ENCODE assay signal across 21 cellular contexts in genomic region chr1:230970432-230970831, GRCh38. TPM values are rescaled to one million over a fixed set of nuclear protein-coding genes. Genes with fewer than 3 reads are reported as not detected.
A peak's percentile ranks its signal among the peaks of the same experiment; 100 is the strongest.
DNase-seq lines count a peak whose midpoint lies in the region; ATAC-seq and TF ChIP-seq lines count a peak whose summit lies in the region.
"Had no signal": no experiment of that assay in that cellular context is flagged by ENCODE, and none has a peak within 500 bp of the region (broad histone marks: within the 10 kb centered on the region; RNA-seq: fewer than 3 reads in every experiment).

No MANE protein-coding gene starts in this region.

- DNase-seq in activated CD4-positive, alpha-beta T cell treated with anti-CD3 and anti-CD28 coated beads for 36 hours = no peak
- DNase-seq in activated CD4-positive, alpha-beta T cell treated with anti-CD3 and anti-CD28 coated beads, Interleukin-2, amount 10 ng/mL, durations not matched to agents 24 days and 14 days = no peak
- DNase-seq in Caco-2 (no peak), fibroblast of gingiva (ENCODE audit: low read depth) (peak; percentile 19), UCSD-AML1 (lab: John Stamatoyannopoulos, UW; ENCODE audit: unreplicated experiment) (no peak), NCI-H2029 (lab: John Stamatoyannopoulos, UW) (no peak), NCI-H748 treated with DMSO at 0.1 percent for 48 hours (lab: John Stamatoyannopoulos, UW) (no peak)
- DNase-seq in natural killer cell treated with Interleukin-12 subunit alpha and Interleukin-12 subunit beta and Interleukin-15 and Interleukin-18, amount 100 ng/mL, for 72 hours (ENCODE audit: low spot score) = peak; percentile 64
- DNase-seq: ACHN, C1 segment of cervical spinal cord, DMS79 treated with DMSO at 0.1 percent for 48 hours, GM23248, H9, HFFc6, Kasumi-1, NCI-H1417, NCI-H1694 treated with DMSO at 0.1 percent for 48 hours, NCI-H446, NCI-H526 had no signal

- peaks cover 2% of the 10 kb centered on the region for H3K36me3 Mint-ChIP-seq in activated CD4-positive, alpha-beta T cell treated with anti-CD3 and anti-CD28 coated beads for 36 hours (ENCODE audit: low read depth)
- H3K36me3 Mint-ChIP-seq in activated CD4-positive, alpha-beta T cell treated with anti-CD3 and anti-CD28 coated beads, Interleukin-2, amount 10 ng/mL, durations not matched to agents 24 days and 14 days (ENCODE audit: low read depth) = peaks cover 10% of the 10 kb centered on the region
- H3K36me3 Mint-ChIP-seq in Caco-2 (ENCODE audit: insufficient read depth, unreplicated experiment) = peaks cover 7% of the 10 kb centered on the region
- no peaks in the 10 kb centered on the region for H3K36me3 Mint-ChIP-seq in natural killer cell treated with Interleukin-12 subunit alpha and Interleukin-12 subunit beta and Interleukin-15 and Interleukin-18, amount 100 ng/mL, for 72 hours

- POLR2A ChIA-PET in activated CD4-positive, alpha-beta T cell treated with anti-CD3 and anti-CD28 coated beads for 36 hours (lab: Charles Lee) = interaction anchor here (0.6 kb wide), 1 partner anchor 218 kb away, joined by 5 read pairs; no protein-coding TSS in a partner anchor
- POLR2A ChIA-PET in Caco-2 (lab: Charles Lee) = interaction anchor here (0.7 kb wide), 2 partner anchors 29 to 237 kb away, joined by 7 to 11 read pairs; no protein-coding TSS in a partner anchor

- peaks cover 50% of the 10 kb centered on the region for H3K4me1 Mint-ChIP-seq in activated CD4-positive, alpha-beta T cell treated with anti-CD3 and anti-CD28 coated beads for 36 hours
- H3K4me1 Mint-ChIP-seq in activated CD4-positive, alpha-beta T cell treated with anti-CD3 and anti-CD28 coated beads, Interleukin-2, amount 10 ng/mL, durations not matched to agents 24 days and 14 days = peaks cover 30% of the 10 kb centered on the region
- peaks cover 36% of the 10 kb centered on the region for H3K4me1 Mint-ChIP-seq in Caco-2 (ENCODE audit: low read depth, unreplicated experiment)
- H3K4me1 Mint-ChIP-seq in natural killer cell treated with Interleukin-12 subunit alpha and Interleukin-12 subunit beta and Interleukin-15 and Interleukin-18, amount 100 ng/mL, for 72 hours (ENCODE audit: low read depth in 2 of 2) = peaks cover 43 to 50% of the 10 kb centered on the region in 2 donors
- H3K4me1 Mint-ChIP-seq: H9 had no signal

- no peaks in the 10 kb centered on the region for H3K9me3 Mint-ChIP-seq in activated CD4-positive, alpha-beta T cell treated with anti-CD3 and anti-CD28 coated beads for 36 hours (ENCODE audit: low read depth)
- no peaks in the 10 kb centered on the region for H3K9me3 Mint-ChIP-seq in activated CD4-positive, alpha-beta T cell treated with anti-CD3 and anti-CD28 coated beads, Interleukin-2, amount 10 ng/mL, durations not matched to agents 24 days and 14 days
- no peaks in the 10 kb centered on the region for H3K9me3 Mint-ChIP-seq in Caco-2 (ENCODE audit: unreplicated experiment)
- H3K9me3 Mint-ChIP-seq in natural killer cell treated with Interleukin-12 subunit alpha and Interleukin-12 subunit beta and Interleukin-15 and Interleukin-18, amount 100 ng/mL, for 72 hours = no peaks in the 10 kb centered on the region
- H3K9me3 Mint-ChIP-seq: H9, HFFc6 had no signal

- no peaks in the 10 kb centered on the region for H3K27me3 ChIP-seq in Caco-2 (replicated peaks; ENCODE audit: control insufficient read depth, insufficient read depth, low read length)

- H3K27ac Mint-ChIP-seq in activated CD4-positive, alpha-beta T cell treated with anti-CD3 and anti-CD28 coated beads for 36 hours = peak overlapping the region; percentile 4
- no peak overlapping the region for H3K27ac Mint-ChIP-seq in activated CD4-positive, alpha-beta T cell treated with anti-CD3 and anti-CD28 coated beads, Interleukin-2, amount 10 ng/mL, durations not matched to agents 24 days and 14 days
- H3K27ac Mint-ChIP-seq in Caco-2 (ENCODE audit: unreplicated experiment) = peak overlapping the region; percentile 41
- peak overlapping the region; percentile 83 to 90 for H3K27ac Mint-ChIP-seq in natural killer cell treated with Interleukin-12 subunit alpha and Interleukin-12 subunit beta and Interleukin-15 and Interleukin-18, amount 100 ng/mL, for 72 hours
- H3K27ac Mint-ChIP-seq: H9, HFFc6 had no signal

- intact Hi-C loops in activated CD4-positive, alpha-beta T cell treated with anti-CD3 and anti-CD28 coated beads for 36 hours (cut with DNase I, micrococcal nuclease) = loop anchor here in 1 of 2 experiments (10.0 kb wide), 1 partner anchor 644 kb away; no protein-coding TSS in a partner anchor
- intact Hi-C loops in activated CD4-positive, alpha-beta T cell treated with anti-CD3 and anti-CD28 coated beads, Interleukin-2, amount 10 ng/mL, durations not matched to agents 24 days and 14 days (cut with micrococcal nuclease) = loop anchor here (10.0 kb wide), 1 partner anchor 364 kb away; the partner anchor contains the start of genes EXOC8 and SPRTN
- intact Hi-C loops in Caco-2 (cut with micrococcal nuclease; ENCODE audit: unreplicated experiment) = no loop called here

- H3K9me3 ChIP-seq in Caco-2 = 0 out of 2 replicates have a peak, but pooled peaks cover 3% of the 10 kb centered on the region

- ATAC-seq in activated CD4-positive, alpha-beta T cell treated with anti-CD3 and anti-CD28 coated beads for 36 hours = no peak
- ATAC-seq in natural killer cell treated with Interleukin-12 subunit alpha and Interleukin-12 subunit beta and Interleukin-15 and Interleukin-18, amount 100 ng/mL, for 72 hours = peak; percentile 62 to 65
- ATAC-seq: GM12878, Right ventricle myocardium inferior had no signal

- no peak overlapping the region for H3K4me3 Mint-ChIP-seq in activated CD4-positive, alpha-beta T cell treated with anti-CD3 and anti-CD28 coated beads for 36 hours
- no peak overlapping the region for H3K4me3 Mint-ChIP-seq in activated CD4-positive, alpha-beta T cell treated with anti-CD3 and anti-CD28 coated beads, Interleukin-2, amount 10 ng/mL, durations not matched to agents 24 days and 14 days
- no peak overlapping the region for H3K4me3 Mint-ChIP-seq in Caco-2 (ENCODE audit: unreplicated experiment)
- peak overlapping the region; percentile 57 for H3K4me3 Mint-ChIP-seq in natural killer cell treated with Interleukin-12 subunit alpha and Interleukin-12 subunit beta and Interleukin-15 and Interleukin-18, amount 100 ng/mL, for 72 hours
- H3K4me3 Mint-ChIP-seq: H9, HFFc6 had no signal

- no peaks in the 10 kb centered on the region for H3K27me3 Mint-ChIP-seq in activated CD4-positive, alpha-beta T cell treated with anti-CD3 and anti-CD28 coated beads for 36 hours
- H3K27me3 Mint-ChIP-seq in activated CD4-positive, alpha-beta T cell treated with anti-CD3 and anti-CD28 coated beads, Interleukin-2, amount 10 ng/mL, durations not matched to agents 24 days and 14 days = no peaks in the 10 kb centered on the region
- no peaks in the 10 kb centered on the region for H3K27me3 Mint-ChIP-seq in Caco-2 (ENCODE audit: insufficient read depth, unreplicated experiment)
- no peaks in the 10 kb centered on the region for H3K27me3 Mint-ChIP-seq in natural killer cell treated with Interleukin-12 subunit alpha and Interleukin-12 subunit beta and Interleukin-15 and Interleukin-18, amount 100 ng/mL, for 72 hours

- H3K4me1 ChIP-seq in Caco-2 = peaks cover 54% of the 10 kb centered on the region

- TF ChIP-seq CTCF in Caco-2 (IDR thresholded peaks at IDR 0.05; ENCODE audit: insufficient read depth in 1 of 2, low read depth in 1 of 2, low read length in 1 of 2, severe bottlenecking in 1 of 2, unreplicated experiment in 1 of 2) = no peak

- CTCF ChIA-PET in activated CD4-positive, alpha-beta T cell treated with anti-CD3 and anti-CD28 coated beads for 36 hours (lab: Charles Lee) = interaction anchor here (0.6 to 0.7 kb wide), 2 partner anchors 9 to 10 kb away, joined by 3 to 6 read pairs; partner anchors contain the start of genes ARV1 and TTC13
- CTCF ChIA-PET in Caco-2 (lab: Charles Lee) = no interaction called here

- peaks cover 2% of the 10 kb centered on the region for H3K36me3 ChIP-seq in Caco-2 (ENCODE audit: control insufficient read depth, insufficient read depth, low read length)

- H3K4me3 ChIP-seq in Caco-2 (ENCODE audit: low read depth, low read length) = no peak overlapping the region
- H3K4me3 ChIP-seq: GM12878, GM23248 had no signal

- no TSS peak for BruUV-seq in Caco-2 (replicated peaks; lab: Mats Ljungman, UMichigan)

RNA-seq across cellular contexts. Expression of gene TTC13, which starts 8.2 kb away (rescaled TPM):
- total RNA-seq in activated CD4-positive, alpha-beta T cell treated with anti-CD3 and anti-CD28 coated beads for 36 hours = 10 to 100 TPM; 13.6 to 16.2 TPM
- 22.7 and 23.8 TPM in 2 replicates for total RNA-seq in activated CD4-positive, alpha-beta T cell treated with anti-CD3 and anti-CD28 coated beads, Interleukin-2, amount 10 ng/mL, durations not matched to agents 24 days and 14 days
- 55.8 and 57.6 TPM in 2 replicates for total RNA-seq in Caco-2 (2022)
- 10 to 100 TPM; 29.9 to 41.6 TPM for total RNA-seq in natural killer cell treated with Interleukin-12 subunit alpha and Interleukin-12 subunit beta and Interleukin-15 and Interleukin-18, amount 100 ng/mL, for 72 hours

RNA-seq across cellular contexts. Expression of gene ARV1, which starts 8.5 kb away (rescaled TPM):
- 10 to 100 TPM; 16.2 to 16.9 TPM for total RNA-seq in activated CD4-positive, alpha-beta T cell treated with anti-CD3 and anti-CD28 coated beads for 36 hours
- total RNA-seq in activated CD4-positive, alpha-beta T cell treated with anti-CD3 and anti-CD28 coated beads, Interleukin-2, amount 10 ng/mL, durations not matched to agents 24 days and 14 days = 15.0 and 15.2 TPM in 2 replicates
- total RNA-seq in Caco-2 (2022) = 8.6 and 9.8 TPM in 2 replicates
- 10 to 100 TPM; 12.2 to 15.6 TPM for total RNA-seq in natural killer cell treated with Interleukin-12 subunit alpha and Interleukin-12 subunit beta and Interleukin-15 and Interleukin-18, amount 100 ng/mL, for 72 hours

Comparison
In these comparisons a context has a peak if more than half of its experiments do, and no peak if none do; other contexts are left out.
1. DNase-seq: peak in fibroblast of gingiva (single experiment) and natural killer cell treated with Interleukin-12 subunit alpha and Interleukin-12 subunit beta and Interleukin-15 and Interleukin-18, amount 100 ng/mL, for 72 hours (single experiment); none in activated CD4-positive, alpha-beta T cell treated with anti-CD3 and anti-CD28 coated beads for 36 hours (single experiment), activated CD4-positive, alpha-beta T cell treated with anti-CD3 and anti-CD28 coated beads, Interleukin-2, amount 10 ng/mL, durations not matched to agents 24 days and 14 days (single experiment), Caco-2 (0 of 2), UCSD-AML1 (single experiment), NCI-H2029 (single experiment) and NCI-H748 treated with DMSO at 0.1 percent for 48 hours (single experiment).